Comparison of ENCODE assay signal across 8 cellular contexts in the genomic region with DNA sequence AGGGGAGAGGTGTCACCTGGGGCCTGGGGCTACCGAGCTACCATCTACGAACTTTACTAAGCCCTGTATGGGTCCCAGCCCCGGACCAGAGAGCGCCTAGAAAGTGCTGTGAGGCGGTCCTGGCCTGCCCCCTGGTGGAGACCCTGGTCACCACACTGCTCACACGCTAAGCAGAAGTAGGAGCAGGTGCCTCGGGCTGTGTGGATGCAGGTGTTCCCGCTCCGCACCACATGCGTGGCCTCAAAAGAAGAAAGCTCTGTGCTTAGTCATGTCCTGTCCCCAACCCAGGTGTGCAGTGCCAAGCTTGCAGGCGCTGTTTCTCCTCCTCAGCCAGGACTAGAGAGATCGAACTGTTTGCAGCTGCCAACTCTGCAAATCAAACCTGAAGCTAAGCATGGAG. TPM values are rescaled to one million over a fixed set of nuclear protein-coding genes. Genes with fewer than 3 reads are reported as not detected.
DNase-seq lines count a peak whose midpoint lies in the region; FAIRE-seq and TF ChIP-seq lines count a peak whose summit lies in the region.
"Not testable (repeated sequence)": the region's sequence is repeated elsewhere in the genome, so short reads cannot be mapped to it uniquely, and the experiment has no call there.

No MANE protein-coding gene starts in this region.

- H3K18ac ChIP-seq in H1 (ENCODE audit: extremely low read depth, low read length): not testable (repeated sequence)

- H3K79me2 ChIP-seq in H1 (ENCODE audit: control insufficient read depth in 1 of 2, insufficient read depth in 2 of 2, low read length in 2 of 2): not testable (repeated sequence)

- not testable (repeated sequence) for TF ChIP-seq POLR2A in H1 (IDR thresholded peaks at IDR 0.05; ENCODE audit: control extremely low read depth in 1 of 2, low read depth in 2 of 2, low read length in 2 of 2); spleen (IDR thresholded peaks at IDR 0.05)

- not testable (repeated sequence) for H3K4me3 ChIP-seq in AG04449 (ENCODE audit: low read depth, low read length); GM12865 (ENCODE audit: low read depth, low read length); H1 (ENCODE audit: extremely low read depth in 1 of 4, insufficient read depth in 2 of 4, low read depth in 3 of 4, low read length in 4 of 4); liver (ENCODE audit: low read depth in 1 of 3, low read length in 3 of 3); spleen

- not testable (repeated sequence) for H3K14ac ChIP-seq in H1 (ENCODE audit: insufficient read length)

- H2AFZ ChIP-seq in H1 (ENCODE audit: low read length): not testable (repeated sequence)

- H3K36me3 Mint-ChIP-seq in T-helper 2 cell treated with Interferon-gamma antibody and Interleukin-4, amounts not matched to agents 5 μg/mL and 100 μg/mL, for 36 hours (ENCODE audit: low read depth): not testable (repeated sequence)

- H3K9ac ChIP-seq in H1 (replicated peaks in 1 of 4; ENCODE audit: extremely low read depth in 1 of 4, low read depth in 3 of 4, low read length in 3 of 4); liver (ENCODE audit: low read depth in 1 of 2, low read length in 2 of 2): not testable (repeated sequence)

- not testable (repeated sequence) for H2AK5ac ChIP-seq in H1 (ENCODE audit: low read depth, low read length)

- H4K5ac ChIP-seq in H1 (ENCODE audit: insufficient read length, low read depth, low read length): not testable (repeated sequence)

- not testable (repeated sequence) for H3K4me2 ChIP-seq in H1 (ENCODE audit: insufficient read depth in 1 of 2, low read depth in 2 of 2, low read length in 2 of 2)

- H4K8ac ChIP-seq in H1 (ENCODE audit: extremely low read depth, insufficient read depth, low read length): not testable (repeated sequence)

- H3K4me1 ChIP-seq in H1 (replicated peaks in 1 of 4; ENCODE audit: control insufficient read depth in 3 of 4, insufficient read depth in 4 of 4, low read length in 3 of 4): peaks cover 0 to 11% (median 8%) of the 10 kb centered on the region in 4 experiments; a peak in 5 of 7 replicates
- not testable (repeated sequence) for H3K4me1 ChIP-seq in liver (ENCODE audit: control insufficient read depth in 4 of 4, insufficient read depth in 4 of 4, low read length in 3 of 4)
- peaks cover 0 to 61% (median 45%) of the 10 kb centered on the region in 6 donors for H3K4me1 ChIP-seq in spleen

- not testable (repeated sequence) for H3K27me3 ChIP-seq in H1 (replicated peaks in 1 of 4; ENCODE audit: control insufficient read depth in 3 of 4, extremely low read depth in 1 of 4, insufficient read depth in 3 of 4, low read length in 3 of 4); liver (ENCODE audit: control insufficient read depth in 4 of 4, insufficient read depth in 4 of 4, low read length in 3 of 4)
- peaks cover 0 to 13% (median 4%) of the 10 kb centered on the region in 7 donors for H3K27me3 ChIP-seq in spleen (replicated peaks in 1 of 7)

- DNase-seq in AG04449 (ENCODE audit: low read depth, low spot score): not testable (repeated sequence)
- peak; percentile 88 for DNase-seq in GM12865 (ENCODE audit: low read depth)
- DNase-seq in NCI-H2029 treated with DMSO at 0.1 percent for 48 hours (lab: John Stamatoyannopoulos, UW): peak; percentile 14
- peak; percentile 32 for DNase-seq in T-helper 2 cell treated with Interferon-gamma antibody and Interleukin-4, amounts not matched to agents 5 μg/mL and 100 μg/mL, for 36 hours (ENCODE audit: low spot score)
- peak; percentile 23 for DNase-seq in activated T-helper 9 cell treated with anti-CD3 and anti-CD28 coated beads, Interleukin-2, amount 50 U/mL, for 16 hours (ENCODE audit: low read depth)
- DNase-seq in H1 (ENCODE audit: low read depth in 1 of 2, low spot score in 2 of 2): peak in 1 of 2 experiments; percentile 77
- DNase-seq in spleen: peak; percentile 90

- H3K9me3 ChIP-seq in H1 (ENCODE audit: insufficient read depth in 2 of 2, low read depth in 1 of 2, low read length in 1 of 2); liver (ENCODE audit: control insufficient read depth in 4 of 4, low read length in 3 of 4); spleen: not testable (repeated sequence)

- FAIRE-seq in H1 (lab: Jason Lieb, UNC): not testable (repeated sequence)

- not testable (repeated sequence) for H3K9me3 Mint-ChIP-seq in T-helper 2 cell treated with Interferon-gamma antibody and Interleukin-4, amounts not matched to agents 5 μg/mL and 100 μg/mL, for 36 hours

- WGBS in H1 (ENCODE audit: extremely low coverage in 1 of 2, insufficient coverage in 1 of 2, insufficient read length in 1 of 2, insufficient replicate concordance in 2 of 2, low coverage in 1 of 2, low lambda C conversion rate in 2 of 2, missing lambda C conversion rate in 1 of 2), 2 experiments: 43% methylated on average over 11 of the region's 12 CpGs; no CpG with 5 or more reads in 1 of the 2 experiments
- 58% methylated on average over 12 of the region's 12 CpGs for WGBS in liver
- 22 to 60% (median 28%) methylated on average over 5 to 12 of the region's 12 CpGs; no CpG with 5 or more reads in 1 of the 5 donors for WGBS in spleen, 5 donors

- H3K79me1 ChIP-seq in H1 (ENCODE audit: low read depth, low read length): not testable (repeated sequence)

- TF ChIP-seq EP300 in H1 (IDR thresholded peaks at IDR 0.05; ENCODE audit: borderline replicate concordance in 1 of 2, low read depth in 2 of 2, low read length in 2 of 2): not testable (repeated sequence)

- H3K27me3 Mint-ChIP-seq in T-helper 2 cell treated with Interferon-gamma antibody and Interleukin-4, amounts not matched to agents 5 μg/mL and 100 μg/mL, for 36 hours (ENCODE audit: low read depth): not testable (repeated sequence)

- TF ChIP-seq CTCF in AG04449 (IDR thresholded peaks at IDR 0.05; ENCODE audit: insufficient read depth, low read length, missing control alignments) (peak; percentile 40), GM12865 (IDR thresholded peaks at IDR 0.05; ENCODE audit: insufficient read depth, low read depth, low read length, missing control alignments) (peak; percentile 41), H1 (IDR thresholded peaks at IDR 0.05; ENCODE audit: control extremely low read depth in 1 of 3, insufficient read depth in 1 of 3, low read depth in 1 of 3, low read length in 3 of 3) (peak; percentile 62 to 72 (median 65)), liver (IDR thresholded peaks at IDR 0.05; ENCODE audit: low read depth, low read length, missing input control) (peak; percentile 32), spleen (IDR thresholded peaks at IDR 0.05 in 8 of 11, conservative IDR thresholded peaks at IDR 0.05 in 3 of 11) (peak; percentile 36 to 85 (median 72))

- not testable (repeated sequence) for H2BK120ac ChIP-seq in H1 (replicated peaks; ENCODE audit: low read depth, low read length)

- not testable (repeated sequence) for H2BK15ac ChIP-seq in H1 (ENCODE audit: low read length)

- peaks cover 13% of the 10 kb centered on the region for H3K4me1 Mint-ChIP-seq in T-helper 2 cell treated with Interferon-gamma antibody and Interleukin-4, amounts not matched to agents 5 μg/mL and 100 μg/mL, for 36 hours (ENCODE audit: low read depth)

- H3K4me3 Mint-ChIP-seq in T-helper 2 cell treated with Interferon-gamma antibody and Interleukin-4, amounts not matched to agents 5 μg/mL and 100 μg/mL, for 36 hours: not testable (repeated sequence)

- CTCF ChIA-PET in AG04449 (lab: Yijun Ruan, JAX): interaction anchor here (0.7 to 2.1 kb wide), 3 partner anchors 9 to 38 kb away, joined by 3 to 11 read pairs (median 4); partner anchors contain the start of gene UNC93B1
- CTCF ChIA-PET in H1 (lab: Charles Lee; ENCODE audit: partially characterized antibody): interaction anchor here (0.5 to 2.3 kb wide), 18 partner anchors 9 to 345 kb away, joined by 3 to 13 read pairs (median 3); partner anchors contain the start of gene ALDH3B1

- not testable (repeated sequence) for H2BK12ac ChIP-seq in H1 (ENCODE audit: low read depth, low read length)

- not testable (repeated sequence) for H2BK5ac ChIP-seq in H1 (ENCODE audit: low read depth, low read length)

- H3K4ac ChIP-seq in H1 (replicated peaks; ENCODE audit: insufficient read length, low read depth, low read length): not testable (repeated sequence)

- POLR2A ChIA-PET in AG04449 (lab: Yijun Ruan, JAX); H1 (lab: Charles Lee; ENCODE audit: partially characterized antibody): not testable (repeated sequence)

- not testable (repeated sequence) for H3K23me2 ChIP-seq in H1 (ENCODE audit: low read depth, low read length)

- TF ChIP-seq RAD21 in H1 (IDR thresholded peaks at IDR 0.05 in 1 of 2, conservative IDR thresholded peaks at IDR 0.05 in 1 of 2; ENCODE audit: low read depth in 2 of 2, low read length in 2 of 2) (peak; percentile 73), liver (IDR thresholded peaks at IDR 0.05) (peak in 1 of 2 donors; percentile 66)

- H4K91ac ChIP-seq in H1 (replicated peaks; ENCODE audit: insufficient read length, low read length): not testable (repeated sequence)

- not testable (repeated sequence) for H3K56ac ChIP-seq in H1 (replicated peaks; ENCODE audit: insufficient read length, low read depth, low read length)

- not testable (repeated sequence) for H4K20me1 ChIP-seq in H1 (replicated peaks in 1 of 2; ENCODE audit: control insufficient read depth in 1 of 2, insufficient read depth in 2 of 2, low read length in 2 of 2)

- H3K23ac ChIP-seq in H1 (ENCODE audit: insufficient read length): not testable (repeated sequence)

- H3K36me3 ChIP-seq in H1 (ENCODE audit: control insufficient read depth in 2 of 4, insufficient read depth in 4 of 4, low read length in 3 of 4); liver (ENCODE audit: control insufficient read depth in 4 of 4, insufficient read depth in 3 of 4, low read depth in 1 of 4, low read length in 3 of 4): not testable (repeated sequence)
- peaks cover 0 to 78% (median 20%) of the 10 kb centered on the region in 6 donors for H3K36me3 ChIP-seq in spleen

- H3K27ac ChIP-seq in H1 (ENCODE audit: low read depth, low read length); liver (ENCODE audit: low read depth in 1 of 2, low read length in 2 of 2): not testable (repeated sequence)
- H3K27ac ChIP-seq in spleen: peak overlapping the region in 1 of 8 donors; percentile 46

- not testable (repeated sequence) for H2BK20ac ChIP-seq in H1 (ENCODE audit: low read length)

- H3K27ac Mint-ChIP-seq in T-helper 2 cell treated with Interferon-gamma antibody and Interleukin-4, amounts not matched to agents 5 μg/mL and 100 μg/mL, for 36 hours: peak overlapping the region; percentile 45

- intact Hi-C loops in spleen (cut with DNase I; ENCODE audit: low total_unique reads): not testable (repeated sequence)

RNA-seq across cellular contexts. Expression of gene UNC93B1, which starts 10.1 kb away (rescaled TPM):
- total RNA-seq in H1 (2021; fragmentation: NEBNext Ultra II Directional; extraction: Animal tissue kit (Norgen Biotek cat#: 25700)): 18.9 and 19.2 TPM in 2 replicates
- polyA plus RNA-seq in H1 (2011; rRNA removed): 34.3 and 40.8 TPM in 2 replicates
- 24.6 TPM for polyA plus RNA-seq in H1 (2011; cell fraction: cytosol; rRNA removed)
- 53.5 TPM for polyA plus RNA-seq in H1 (2011; cell fraction: nucleus; rRNA removed)
- polyA plus RNA-seq in H1 (2012, experiment 1 of 2): 8.7 to 20.4 TPM (median 17.7 TPM) in 4 replicates
- polyA plus RNA-seq in H1 (2012, experiment 2 of 2): 16.4 TPM
- 22.0 TPM for polyA plus RNA-seq in H1 (2013, experiment 1 of 2)
- polyA plus RNA-seq in H1 (2013, experiment 2 of 2): 22.4 TPM
- polyA minus RNA-seq in H1 (2011; rRNA and poly(A)+ RNA removed): 20.6 and 26.5 TPM in 2 replicates
- polyA minus RNA-seq in H1 (2011; cell fraction: cytosol; rRNA and poly(A)+ RNA removed): 14.0 TPM
- 24.7 TPM for polyA minus RNA-seq in H1 (2011; cell fraction: nucleus; rRNA and poly(A)+ RNA removed)
- 10 to 100 TPM; 16.5 to 19.1 TPM for total RNA-seq in liver
- 10 to 100 TPM in 1 of 2 donors, 1 to 10 TPM in 1; 9.2 to 13.6 TPM for polyA plus RNA-seq in liver
- total RNA-seq in spleen: 100 to 1,000 TPM; 110 to 151 (median 128) TPM
- polyA plus RNA-seq in spleen: 100 to 1,000 TPM; 112 to 192 (median 162) TPM

RNA-seq across cellular contexts. Expression of gene ALDH3B1, which starts 16.3 kb away (rescaled TPM):
- 0.27 and 0.32 TPM in 2 replicates for total RNA-seq in H1 (2021; fragmentation: NEBNext Ultra II Directional; extraction: Animal tissue kit (Norgen Biotek cat#: 25700))
- polyA plus RNA-seq in H1 (2011; rRNA removed) (0.47 TPM in 2 replicates), liver (1 to 10 TPM; 1.6 to 3.6 TPM), spleen (10 to 100 TPM in 1 of 3 donors, 1 to 10 TPM in 2; 7.8 to 16.4 (median 7.9) TPM)
- 0.50 TPM for polyA plus RNA-seq in H1 (2011; cell fraction: cytosol; rRNA removed)
- polyA plus RNA-seq in H1 (2011; cell fraction: nucleus; rRNA removed): 0.53 TPM
- 0.62 to 1.1 TPM (median 0.75 TPM) in 4 replicates for polyA plus RNA-seq in H1 (2012, experiment 1 of 2)
- 0.26 TPM for polyA plus RNA-seq in H1 (2012, experiment 2 of 2)
- polyA plus RNA-seq in H1 (2013, experiment 1 of 2): 0.18 TPM
- polyA plus RNA-seq in H1 (2013, experiment 2 of 2): 0.26 TPM
- polyA minus RNA-seq in H1 (2011; rRNA and poly(A)+ RNA removed): 0.16 and 0.34 TPM in 2 replicates
- polyA minus RNA-seq in H1 (2011; cell fraction: cytosol; rRNA and poly(A)+ RNA removed): 0.88 TPM
- 0.50 TPM for polyA minus RNA-seq in H1 (2011; cell fraction: nucleus; rRNA and poly(A)+ RNA removed)
- total RNA-seq in liver (1 to 10 TPM; 3.3 to 7.1 TPM), spleen (10 to 100 TPM; 24.8 to 46.8 (median 37.8) TPM)

RNA-seq across cellular contexts. Expression of gene NDUFS8, which starts 36.7 kb away (rescaled TPM):
- 182 and 199 TPM in 2 replicates for total RNA-seq in H1 (2021; fragmentation: NEBNext Ultra II Directional; extraction: Animal tissue kit (Norgen Biotek cat#: 25700))
- polyA plus RNA-seq in H1 (2011; rRNA removed) (291 and 406 TPM in 2 replicates), liver (100 to 1,000 TPM; 122 to 148 TPM), spleen (100 to 1,000 TPM in 2 of 3 donors, 10 to 100 TPM in 1; 94.8 to 132 (median 105) TPM)
- 222 TPM for polyA plus RNA-seq in H1 (2011; cell fraction: cytosol; rRNA removed)
- polyA plus RNA-seq in H1 (2011; cell fraction: nucleus; rRNA removed): 253 TPM
- polyA plus RNA-seq in H1 (2012, experiment 1 of 2): 92.1 to 255 TPM (median 248 TPM) in 4 replicates
- 348 TPM for polyA plus RNA-seq in H1 (2012, experiment 2 of 2)
- 130 TPM for polyA plus RNA-seq in H1 (2013, experiment 1 of 2)
- 128 TPM for polyA plus RNA-seq in H1 (2013, experiment 2 of 2)
- polyA minus RNA-seq in H1 (2011; rRNA and poly(A)+ RNA removed): 69.8 and 77.8 TPM in 2 replicates
- 133 TPM for polyA minus RNA-seq in H1 (2011; cell fraction: cytosol; rRNA and poly(A)+ RNA removed)
- 92.8 TPM for polyA minus RNA-seq in H1 (2011; cell fraction: nucleus; rRNA and poly(A)+ RNA removed)
- total RNA-seq in liver (10 to 100 TPM; 61.2 to 89.8 TPM), spleen (100 to 1,000 TPM in 2 of 7 donors, 10 to 100 TPM in 5; 75.4 to 125 (median 91.5) TPM)

RNA-seq across cellular contexts. Expression of gene TCIRG1, which starts 45.0 kb away (rescaled TPM):
- total RNA-seq in H1 (2021; fragmentation: NEBNext Ultra II Directional; extraction: Animal tissue kit (Norgen Biotek cat#: 25700)): 25.3 and 25.7 TPM in 2 replicates
- polyA plus RNA-seq in H1 (2011; rRNA removed) (39.6 and 50.2 TPM in 2 replicates), liver (10 to 100 TPM; 42.6 to 46.4 TPM), spleen (100 to 1,000 TPM; 199 to 707 (median 698) TPM)
- polyA plus RNA-seq in H1 (2011; cell fraction: cytosol; rRNA removed): 35.8 TPM
- polyA plus RNA-seq in H1 (2011; cell fraction: nucleus; rRNA removed): 287 TPM
- polyA plus RNA-seq in H1 (2012, experiment 1 of 2): 12.7 to 29.5 TPM (median 24.4 TPM) in 4 replicates
- 16.1 TPM for polyA plus RNA-seq in H1 (2012, experiment 2 of 2)
- 25.3 TPM for polyA plus RNA-seq in H1 (2013, experiment 1 of 2)
- polyA plus RNA-seq in H1 (2013, experiment 2 of 2): 21.2 TPM
- 10.0 and 11.3 TPM in 2 replicates for polyA minus RNA-seq in H1 (2011; rRNA and poly(A)+ RNA removed)
- 15.0 TPM for polyA minus RNA-seq in H1 (2011; cell fraction: cytosol; rRNA and poly(A)+ RNA removed)
- 43.9 TPM for polyA minus RNA-seq in H1 (2011; cell fraction: nucleus; rRNA and poly(A)+ RNA removed)
- total RNA-seq in liver (10 to 100 TPM; 32.2 to 96.1 TPM), spleen (100 to 1,000 TPM; 286 to 540 (median 360) TPM)
